1 cellular context compared by ENCODE assay signal in genomic region chr15:77671274-77672056, GRCh38.
TF ChIP-seq lines count a peak whose summit lies in the region.

No MANE protein-coding gene starts in this region.

TF ChIP-seq in HepG2, 621 proteins besides CTCF, POLR2A, EP300 and RAD21:
- TF ChIP-seq HOXA3 (CRISPR knock-in tag; IDR thresholded peaks at IDR 0.05) = no peak
- TF ChIP-seq MNT (IDR thresholded peaks at IDR 0.05) = peak; percentile 42; the same call in 1 of the 2 replicates
- no peak for TF ChIP-seq DBP (CRISPR knock-in tag; IDR thresholded peaks at IDR 0.05; ENCODE audit: not compliant biosample characterization)
TF ChIP-seq in HepG2: peak in this region for 1.
